ENCODE assay signal across 10 cellular contexts in genomic region chr20:45813489-45813888, GRCh38. TPM values are rescaled to one million over a fixed set of nuclear protein-coding genes. Genes with fewer than 3 reads are reported as not detected.
A peak's percentile ranks its signal among the peaks of the same experiment; 100 is the strongest.
DNase-seq lines count a peak whose midpoint lies in the region; ATAC-seq and TF ChIP-seq lines count a peak whose summit lies in the region.
"Had no signal": no experiment of that assay in that cellular context is flagged by ENCODE, and none has a peak within 500 bp of the region (broad histone marks: within the 10 kb centered on the region; RNA-seq: fewer than 3 reads in every experiment).

No MANE protein-coding gene starts in this region.

- H3K4me3 ChIP-seq in BE2C (ENCODE audit: low read depth, low read length), result peak overlapping the region; percentile 92
- H3K4me3 ChIP-seq in HL-60 (replicated peaks; ENCODE audit: insufficient read depth, low read length), result peak overlapping the region; percentile 79

- TF ChIP-seq CTCF in BE2C (IDR thresholded peaks at IDR 0.05; ENCODE audit: low read depth, low read length), result no peak
- TF ChIP-seq CTCF in HL-60 (IDR thresholded peaks at IDR 0.05; ENCODE audit: insufficient read depth, low read length), result no peak

- no peaks in the 10 kb centered on the region for H3K9me3 Mint-ChIP-seq in activated naive CD8-positive, alpha-beta T cell treated with anti-CD3 and anti-CD28 coated beads for 36 hours
- H3K9me3 Mint-ChIP-seq in memory B cell, result no peaks in the 10 kb centered on the region

- DNase-seq in BE2C (no peak), HL-60 (ENCODE audit: low read depth in 1 of 2, low spot score in 1 of 2) (no peak), memory B cell (ENCODE audit: low spot score in 2 of 2) (no peak), DMS153 treated with DMSO at 0.1 percent for 48 hours (lab: John Stamatoyannopoulos, UW; ENCODE audit: unreplicated experiment) (no peak), dedifferentiated amniotic fluid mesenchymal stem cell (ENCODE audit: extremely low spot score) (no peak), erythroblast (lab: John Stamatoyannopoulos, UW) (no peak), HuH-7.5 (ENCODE audit: low spot score) (no peak)
- no peak for DNase-seq in activated naive CD8-positive, alpha-beta T cell treated with anti-CD3 and anti-CD28 coated beads for 36 hours
- DNase-seq: GOT3 had no signal

- peaks cover 46% of the 10 kb centered on the region for H3K36me3 Mint-ChIP-seq in activated naive CD8-positive, alpha-beta T cell treated with anti-CD3 and anti-CD28 coated beads for 36 hours
- peaks cover 18% of the 10 kb centered on the region for H3K36me3 Mint-ChIP-seq in memory B cell

- no peaks in the 10 kb centered on the region for H3K27me3 ChIP-seq in BE2C
- H3K27me3 ChIP-seq in HL-60 (ENCODE audit: insufficient read depth, poor library complexity, severe bottlenecking), result no peaks in the 10 kb centered on the region

- peaks cover 51% of the 10 kb centered on the region for H3K36me3 ChIP-seq in BE2C

- ATAC-seq in memory B cell (ENCODE audit: low read depth), result no peak

- H3K4me3 Mint-ChIP-seq in activated naive CD8-positive, alpha-beta T cell treated with anti-CD3 and anti-CD28 coated beads for 36 hours, result peak overlapping the region; percentile 98
- H3K4me3 Mint-ChIP-seq in memory B cell, result peak overlapping the region; percentile 85

- no peaks in the 10 kb centered on the region for H3K9me3 ChIP-seq in BE2C

- H3K27ac Mint-ChIP-seq in activated naive CD8-positive, alpha-beta T cell treated with anti-CD3 and anti-CD28 coated beads for 36 hours, result peak overlapping the region; percentile 90
- no peak overlapping the region for H3K27ac Mint-ChIP-seq in memory B cell

- peak overlapping the region; percentile 84; the same call in 1 of the 2 replicates for H3K27ac ChIP-seq in HL-60 (replicated peaks)

- no peaks in the 10 kb centered on the region for H3K4me1 ChIP-seq in BE2C

- peaks cover 13% of the 10 kb centered on the region for H3K4me1 Mint-ChIP-seq in activated naive CD8-positive, alpha-beta T cell treated with anti-CD3 and anti-CD28 coated beads for 36 hours
- peaks cover 8% of the 10 kb centered on the region for H3K4me1 Mint-ChIP-seq in memory B cell

- no peaks in the 10 kb centered on the region for H3K27me3 Mint-ChIP-seq in activated naive CD8-positive, alpha-beta T cell treated with anti-CD3 and anti-CD28 coated beads for 36 hours
- H3K27me3 Mint-ChIP-seq in memory B cell, result no peaks in the 10 kb centered on the region

- no peak for TF ChIP-seq POLR2A in erythroblast (IDR thresholded peaks at IDR 0.05; ENCODE audit: low read length)

RNA-seq across cellular contexts. Expression of gene UBE2C, which starts 1.0 kb away (rescaled TPM):
- 38.2 TPM for polyA plus RNA-seq in BE2C (2012; ENCODE audit: insufficient read depth, insufficient read length, low read depth)
- total RNA-seq in activated naive CD8-positive, alpha-beta T cell treated with anti-CD3 and anti-CD28 coated beads for 36 hours, result 100 to 1,000 TPM; 185 to 188 TPM

RNA-seq across cellular contexts. Expression of gene TNNC2, which starts 13.6 kb away (rescaled TPM):
- not detected for polyA plus RNA-seq in BE2C (2012; ENCODE audit: insufficient read depth, insufficient read length, low read depth)
- total RNA-seq in activated naive CD8-positive, alpha-beta T cell treated with anti-CD3 and anti-CD28 coated beads for 36 hours, result not detected

RNA-seq across cellular contexts. Expression of gene SNX21, which starts 20.1 kb away (rescaled TPM):
- 7.0 TPM for polyA plus RNA-seq in BE2C (2012; ENCODE audit: insufficient read depth, insufficient read length, low read depth)
- total RNA-seq in activated naive CD8-positive, alpha-beta T cell treated with anti-CD3 and anti-CD28 coated beads for 36 hours, result 1 to 10 TPM; 1.3 to 1.5 TPM

RNA-seq across cellular contexts. Expression of gene DNTTIP1, which starts 21.7 kb away (rescaled TPM):
- 79.2 TPM for polyA plus RNA-seq in BE2C (2012; ENCODE audit: insufficient read depth, insufficient read length, low read depth)
- 10 to 100 TPM; 31.1 to 31.5 TPM for total RNA-seq in activated naive CD8-positive, alpha-beta T cell treated with anti-CD3 and anti-CD28 coated beads for 36 hours

RNA-seq across cellular contexts. Expression of gene WFDC3, which starts 21.8 kb away (rescaled TPM):
- polyA plus RNA-seq in BE2C (2012; ENCODE audit: insufficient read depth, insufficient read length, low read depth), result 0.79 TPM
- not detected for total RNA-seq in activated naive CD8-positive, alpha-beta T cell treated with anti-CD3 and anti-CD28 coated beads for 36 hours
- total RNA-seq: mononuclear cell had no signal
